Comparison of ENCODE assay signal across 1 cellular context in the genomic region with DNA sequence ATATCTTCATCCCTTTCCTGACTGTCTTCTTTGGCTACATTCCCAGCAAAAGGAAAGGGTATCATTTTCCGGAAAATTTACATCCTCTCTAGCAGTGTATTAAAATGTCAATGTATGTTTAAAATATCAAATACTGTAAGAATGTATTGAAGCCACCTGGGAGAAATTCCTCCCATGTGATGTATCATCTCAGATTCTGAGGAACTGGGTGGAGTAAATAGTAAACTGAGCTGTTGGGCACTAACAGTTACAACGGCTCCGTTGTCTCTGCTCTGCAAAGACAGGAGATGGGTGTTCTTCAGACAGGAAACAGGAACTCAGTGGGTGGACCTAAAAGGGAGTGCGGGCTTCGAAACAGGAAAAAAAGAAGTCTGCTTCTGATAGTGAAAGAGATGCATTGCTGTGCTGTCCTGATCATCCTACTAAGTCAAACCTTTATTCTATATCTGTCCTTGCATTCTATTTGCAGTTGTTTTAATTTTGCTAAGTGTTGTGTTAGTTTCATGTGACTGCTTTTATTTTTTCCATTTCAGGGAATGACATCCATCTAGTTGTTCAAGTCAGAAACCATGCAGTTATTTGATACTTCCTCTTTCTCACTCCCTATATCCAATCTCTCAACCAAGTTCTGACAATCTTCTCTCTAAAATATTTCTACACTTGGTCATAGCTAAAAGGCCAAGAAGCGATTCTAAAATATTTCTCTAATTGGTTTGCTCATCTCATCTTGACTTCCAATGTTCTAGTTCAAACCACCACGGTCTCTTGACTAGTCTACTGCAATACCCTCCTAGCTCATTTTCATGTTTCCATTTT.
TF ChIP-seq lines count a peak whose summit lies in the region.

No MANE protein-coding gene starts in this region.

TF ChIP-seq in K562, 482 proteins besides CTCF, POLR2A, EP300 and RAD21 (continued from another document and continues in another):
- TF ChIP-seq, protein P1, sequence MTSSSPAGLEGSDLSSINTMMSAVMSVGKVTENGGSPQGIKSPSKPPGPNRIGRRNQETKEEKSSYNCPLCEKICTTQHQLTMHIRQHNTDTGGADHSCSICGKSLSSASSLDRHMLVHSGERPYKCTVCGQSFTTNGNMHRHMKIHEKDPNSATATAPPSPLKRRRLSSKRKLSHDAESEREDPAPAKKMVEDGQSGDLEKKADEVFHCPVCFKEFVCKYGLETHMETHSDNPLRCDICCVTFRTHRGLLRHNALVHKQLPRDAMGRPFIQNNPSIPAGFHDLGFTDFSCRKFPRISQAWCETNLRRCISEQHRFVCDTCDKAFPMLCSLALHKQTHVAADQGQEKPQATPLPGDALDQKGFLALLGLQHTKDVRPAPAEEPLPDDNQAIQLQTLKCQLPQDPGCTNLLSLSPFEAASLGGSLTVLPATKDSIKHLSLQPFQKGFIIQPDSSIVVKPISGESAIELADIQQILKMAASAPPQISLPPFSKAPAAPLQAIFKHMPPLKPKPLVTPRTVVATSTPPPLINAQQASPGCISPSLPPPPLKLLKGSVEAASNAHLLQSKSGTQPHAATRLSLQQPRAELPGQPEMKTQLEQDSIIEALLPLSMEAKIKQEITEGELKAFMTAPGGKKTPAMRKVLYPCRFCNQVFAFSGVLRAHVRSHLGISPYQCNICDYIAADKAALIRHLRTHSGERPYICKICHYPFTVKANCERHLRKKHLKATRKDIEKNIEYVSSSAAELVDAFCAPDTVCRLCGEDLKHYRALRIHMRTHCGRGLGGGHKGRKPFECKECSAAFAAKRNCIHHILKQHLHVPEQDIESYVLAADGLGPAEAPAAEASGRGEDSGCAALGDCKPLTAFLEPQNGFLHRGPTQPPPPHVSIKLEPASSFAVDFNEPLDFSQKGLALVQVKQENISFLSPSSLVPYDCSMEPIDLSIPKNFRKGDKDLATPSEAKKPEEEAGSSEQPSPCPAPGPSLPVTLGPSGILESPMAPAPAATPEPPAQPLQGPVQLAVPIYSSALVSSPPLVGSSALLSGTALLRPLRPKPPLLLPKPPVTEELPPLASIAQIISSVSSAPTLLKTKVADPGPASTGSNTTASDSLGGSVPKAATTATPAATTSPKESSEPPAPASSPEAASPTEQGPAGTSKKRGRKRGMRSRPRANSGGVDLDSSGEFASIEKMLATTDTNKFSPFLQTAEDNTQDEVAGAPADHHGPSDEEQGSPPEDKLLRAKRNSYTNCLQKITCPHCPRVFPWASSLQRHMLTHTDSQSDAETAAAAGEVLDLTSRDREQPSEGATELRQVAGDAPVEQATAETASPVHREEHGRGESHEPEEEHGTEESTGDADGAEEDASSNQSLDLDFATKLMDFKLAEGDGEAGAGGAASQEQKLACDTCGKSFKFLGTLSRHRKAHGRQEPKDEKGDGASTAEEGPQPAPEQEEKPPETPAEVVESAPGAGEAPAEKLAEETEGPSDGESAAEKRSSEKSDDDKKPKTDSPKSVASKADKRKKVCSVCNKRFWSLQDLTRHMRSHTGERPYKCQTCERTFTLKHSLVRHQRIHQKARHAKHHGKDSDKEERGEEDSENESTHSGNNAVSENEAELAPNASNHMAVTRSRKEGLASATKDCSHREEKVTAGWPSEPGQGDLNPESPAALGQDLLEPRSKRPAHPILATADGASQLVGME (CRISPR knock-in tag; IDR thresholded peaks at IDR 0.05) = no peak
- no peak for TF ChIP-seq SNRNP70 (optimal IDR thresholded peaks at IDR 0.05; ENCODE audit: low read depth, low read length)
- TF ChIP-seq ZNF174 (CRISPR knock-in tag; IDR thresholded peaks at IDR 0.05) = no peak
- no peak for TF ChIP-seq NELFE (IDR thresholded peaks at IDR 0.05; ENCODE audit: insufficient read depth, insufficient read length)
- TF ChIP-seq, protein P2, sequence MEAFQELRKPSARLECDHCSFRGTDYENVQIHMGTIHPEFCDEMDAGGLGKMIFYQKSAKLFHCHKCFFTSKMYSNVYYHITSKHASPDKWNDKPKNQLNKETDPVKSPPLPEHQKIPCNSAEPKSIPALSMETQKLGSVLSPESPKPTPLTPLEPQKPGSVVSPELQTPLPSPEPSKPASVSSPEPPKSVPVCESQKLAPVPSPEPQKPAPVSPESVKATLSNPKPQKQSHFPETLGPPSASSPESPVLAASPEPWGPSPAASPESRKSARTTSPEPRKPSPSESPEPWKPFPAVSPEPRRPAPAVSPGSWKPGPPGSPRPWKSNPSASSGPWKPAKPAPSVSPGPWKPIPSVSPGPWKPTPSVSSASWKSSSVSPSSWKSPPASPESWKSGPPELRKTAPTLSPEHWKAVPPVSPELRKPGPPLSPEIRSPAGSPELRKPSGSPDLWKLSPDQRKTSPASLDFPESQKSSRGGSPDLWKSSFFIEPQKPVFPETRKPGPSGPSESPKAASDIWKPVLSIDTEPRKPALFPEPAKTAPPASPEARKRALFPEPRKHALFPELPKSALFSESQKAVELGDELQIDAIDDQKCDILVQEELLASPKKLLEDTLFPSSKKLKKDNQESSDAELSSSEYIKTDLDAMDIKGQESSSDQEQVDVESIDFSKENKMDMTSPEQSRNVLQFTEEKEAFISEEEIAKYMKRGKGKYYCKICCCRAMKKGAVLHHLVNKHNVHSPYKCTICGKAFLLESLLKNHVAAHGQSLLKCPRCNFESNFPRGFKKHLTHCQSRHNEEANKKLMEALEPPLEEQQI (IDR thresholded peaks at IDR 0.05) = peak; percentile 39; the same call in 1 of the 2 replicates
- TF ChIP-seq, protein P3, sequence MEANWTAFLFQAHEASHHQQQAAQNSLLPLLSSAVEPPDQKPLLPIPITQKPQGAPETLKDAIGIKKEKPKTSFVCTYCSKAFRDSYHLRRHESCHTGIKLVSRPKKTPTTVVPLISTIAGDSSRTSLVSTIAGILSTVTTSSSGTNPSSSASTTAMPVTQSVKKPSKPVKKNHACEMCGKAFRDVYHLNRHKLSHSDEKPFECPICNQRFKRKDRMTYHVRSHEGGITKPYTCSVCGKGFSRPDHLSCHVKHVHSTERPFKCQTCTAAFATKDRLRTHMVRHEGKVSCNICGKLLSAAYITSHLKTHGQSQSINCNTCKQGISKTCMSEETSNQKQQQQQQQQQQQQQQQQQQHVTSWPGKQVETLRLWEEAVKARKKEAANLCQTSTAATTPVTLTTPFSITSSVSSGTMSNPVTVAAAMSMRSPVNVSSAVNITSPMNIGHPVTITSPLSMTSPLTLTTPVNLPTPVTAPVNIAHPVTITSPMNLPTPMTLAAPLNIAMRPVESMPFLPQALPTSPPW (CRISPR knock-in tag; IDR thresholded peaks at IDR 0.05) = no peak
- TF ChIP-seq, protein P4, sequence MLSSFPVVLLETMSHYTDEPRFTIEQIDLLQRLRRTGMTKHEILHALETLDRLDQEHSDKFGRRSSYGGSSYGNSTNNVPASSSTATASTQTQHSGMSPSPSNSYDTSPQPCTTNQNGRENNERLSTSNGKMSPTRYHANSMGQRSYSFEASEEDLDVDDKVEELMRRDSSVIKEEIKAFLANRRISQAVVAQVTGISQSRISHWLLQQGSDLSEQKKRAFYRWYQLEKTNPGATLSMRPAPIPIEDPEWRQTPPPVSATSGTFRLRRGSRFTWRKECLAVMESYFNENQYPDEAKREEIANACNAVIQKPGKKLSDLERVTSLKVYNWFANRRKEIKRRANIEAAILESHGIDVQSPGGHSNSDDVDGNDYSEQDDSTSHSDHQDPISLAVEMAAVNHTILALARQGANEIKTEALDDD (IDR thresholded peaks at IDR 0.05) = peak; percentile 33; the same call in 1 of the 2 replicates
- TF ChIP-seq PHF21A (IDR thresholded peaks at IDR 0.05; ENCODE audit: borderline replicate concordance, low read depth) = no peak
- TF ChIP-seq, protein P5, sequence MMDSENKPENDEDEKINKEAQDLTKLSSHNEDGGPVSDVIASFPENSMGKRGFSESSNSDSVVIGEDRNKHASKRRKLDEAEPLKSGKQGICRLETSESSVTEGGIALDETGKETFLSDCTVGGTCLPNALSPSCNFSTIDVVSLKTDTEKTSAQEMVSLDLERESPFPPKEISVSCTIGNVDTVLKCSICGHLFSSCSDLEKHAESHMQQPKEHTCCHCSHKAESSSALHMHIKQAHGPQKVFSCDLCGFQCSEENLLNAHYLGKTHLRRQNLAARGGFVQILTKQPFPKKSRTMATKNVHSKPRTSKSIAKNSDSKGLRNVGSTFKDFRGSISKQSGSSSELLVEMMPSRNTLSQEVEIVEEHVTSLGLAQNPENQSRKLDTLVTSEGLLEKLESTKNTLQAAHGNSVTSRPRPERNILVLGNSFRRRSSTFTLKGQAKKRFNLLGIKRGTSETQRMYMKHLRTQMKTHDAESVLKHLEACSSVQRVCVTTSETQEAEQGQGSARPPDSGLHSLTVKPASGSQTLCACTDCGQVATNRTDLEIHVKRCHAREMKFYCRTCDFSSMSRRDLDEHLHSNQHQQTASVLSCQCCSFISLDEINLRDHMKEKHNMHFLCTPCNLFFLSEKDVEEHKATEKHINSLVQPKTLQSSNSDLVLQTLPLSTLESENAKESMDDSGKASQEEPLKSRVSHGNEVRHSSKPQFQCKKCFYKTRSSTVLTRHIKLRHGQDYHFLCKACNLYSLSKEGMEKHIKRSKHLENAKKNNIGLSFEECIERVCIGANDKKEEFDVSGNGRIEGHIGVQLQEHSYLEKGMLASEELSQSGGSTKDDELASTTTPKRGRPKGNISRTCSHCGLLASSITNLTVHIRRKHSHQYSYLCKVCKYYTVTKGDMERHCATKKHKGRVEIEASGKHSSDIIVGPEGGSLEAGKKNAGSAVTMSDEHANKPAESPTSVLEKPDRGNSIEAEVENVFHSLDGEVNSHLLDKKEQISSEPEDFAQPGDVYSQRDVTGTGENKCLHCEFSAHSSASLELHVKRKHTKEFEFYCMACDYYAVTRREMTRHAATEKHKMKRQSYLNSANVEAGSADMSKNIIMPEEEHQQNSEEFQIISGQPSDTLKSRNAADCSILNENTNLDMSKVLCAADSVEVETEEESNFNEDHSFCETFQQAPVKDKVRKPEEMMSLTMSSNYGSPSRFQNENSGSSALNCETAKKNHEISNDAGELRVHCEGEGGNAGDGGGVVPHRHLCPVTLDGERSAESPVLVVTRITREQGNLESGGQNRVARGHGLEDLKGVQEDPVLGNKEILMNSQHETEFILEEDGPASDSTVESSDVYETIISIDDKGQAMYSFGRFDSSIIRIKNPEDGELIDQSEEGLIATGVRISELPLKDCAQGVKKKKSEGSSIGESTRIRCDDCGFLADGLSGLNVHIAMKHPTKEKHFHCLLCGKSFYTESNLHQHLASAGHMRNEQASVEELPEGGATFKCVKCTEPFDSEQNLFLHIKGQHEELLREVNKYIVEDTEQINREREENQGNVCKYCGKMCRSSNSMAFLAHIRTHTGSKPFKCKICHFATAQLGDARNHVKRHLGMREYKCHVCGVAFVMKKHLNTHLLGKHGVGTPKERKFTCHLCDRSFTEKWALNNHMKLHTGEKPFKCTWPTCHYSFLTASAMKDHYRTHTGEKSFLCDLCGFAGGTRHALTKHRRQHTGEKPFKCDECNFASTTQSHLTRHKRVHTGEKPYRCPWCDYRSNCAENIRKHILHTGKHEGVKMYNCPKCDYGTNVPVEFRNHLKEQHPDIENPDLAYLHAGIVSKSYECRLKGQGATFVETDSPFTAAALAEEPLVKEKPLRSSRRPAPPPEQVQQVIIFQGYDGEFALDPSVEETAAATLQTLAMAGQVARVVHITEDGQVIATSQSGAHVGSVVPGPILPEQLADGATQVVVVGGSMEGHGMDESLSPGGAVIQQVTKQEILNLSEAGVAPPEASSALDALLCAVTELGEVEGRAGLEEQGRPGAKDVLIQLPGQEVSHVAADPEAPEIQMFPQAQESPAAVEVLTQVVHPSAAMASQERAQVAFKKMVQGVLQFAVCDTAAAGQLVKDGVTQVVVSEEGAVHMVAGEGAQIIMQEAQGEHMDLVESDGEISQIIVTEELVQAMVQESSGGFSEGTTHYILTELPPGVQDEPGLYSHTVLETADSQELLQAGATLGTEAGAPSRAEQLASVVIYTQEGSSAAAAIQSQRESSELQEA (IDR thresholded peaks at IDR 0.05; ENCODE audit: low read depth) = no peak
- TF ChIP-seq DACH1 (IDR thresholded peaks at IDR 0.05; ENCODE audit: partially characterized antibody) = no peak
- TF ChIP-seq ZNF507 (tag; conservative IDR thresholded peaks at IDR 0.05) = no peak
- no peak for TF ChIP-seq ZNF551 (CRISPR knock-in tag; IDR thresholded peaks at IDR 0.05)
- no peak for TF ChIP-seq ZNF143 (CRISPR knock-in tag; IDR thresholded peaks at IDR 0.05)
- TF ChIP-seq RFX7 (CRISPR knock-in tag; IDR thresholded peaks at IDR 0.05) = no peak
- TF ChIP-seq, protein P6, sequence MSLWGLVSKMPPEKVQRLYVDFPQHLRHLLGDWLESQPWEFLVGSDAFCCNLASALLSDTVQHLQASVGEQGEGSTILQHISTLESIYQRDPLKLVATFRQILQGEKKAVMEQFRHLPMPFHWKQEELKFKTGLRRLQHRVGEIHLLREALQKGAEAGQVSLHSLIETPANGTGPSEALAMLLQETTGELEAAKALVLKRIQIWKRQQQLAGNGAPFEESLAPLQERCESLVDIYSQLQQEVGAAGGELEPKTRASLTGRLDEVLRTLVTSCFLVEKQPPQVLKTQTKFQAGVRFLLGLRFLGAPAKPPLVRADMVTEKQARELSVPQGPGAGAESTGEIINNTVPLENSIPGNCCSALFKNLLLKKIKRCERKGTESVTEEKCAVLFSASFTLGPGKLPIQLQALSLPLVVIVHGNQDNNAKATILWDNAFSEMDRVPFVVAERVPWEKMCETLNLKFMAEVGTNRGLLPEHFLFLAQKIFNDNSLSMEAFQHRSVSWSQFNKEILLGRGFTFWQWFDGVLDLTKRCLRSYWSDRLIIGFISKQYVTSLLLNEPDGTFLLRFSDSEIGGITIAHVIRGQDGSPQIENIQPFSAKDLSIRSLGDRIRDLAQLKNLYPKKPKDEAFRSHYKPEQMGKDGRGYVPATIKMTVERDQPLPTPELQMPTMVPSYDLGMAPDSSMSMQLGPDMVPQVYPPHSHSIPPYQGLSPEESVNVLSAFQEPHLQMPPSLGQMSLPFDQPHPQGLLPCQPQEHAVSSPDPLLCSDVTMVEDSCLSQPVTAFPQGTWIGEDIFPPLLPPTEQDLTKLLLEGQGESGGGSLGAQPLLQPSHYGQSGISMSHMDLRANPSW (CRISPR knock-in tag; IDR thresholded peaks at IDR 0.05) = no peak
- 0 out of 2 replicates have a peak, but pooled peaks have one; percentile 7 for TF ChIP-seq BACH1 (tag; IDR thresholded peaks at IDR 0.05)
- no peak for TF ChIP-seq SP1 (CRISPR knock-in tag; IDR thresholded peaks at IDR 0.05)
- no peak for TF ChIP-seq HLTF (IDR thresholded peaks at IDR 0.05)
- no peak for TF ChIP-seq WHSC1 (IDR thresholded peaks at IDR 0.05; ENCODE audit: low read length)
- TF ChIP-seq, protein P7, sequence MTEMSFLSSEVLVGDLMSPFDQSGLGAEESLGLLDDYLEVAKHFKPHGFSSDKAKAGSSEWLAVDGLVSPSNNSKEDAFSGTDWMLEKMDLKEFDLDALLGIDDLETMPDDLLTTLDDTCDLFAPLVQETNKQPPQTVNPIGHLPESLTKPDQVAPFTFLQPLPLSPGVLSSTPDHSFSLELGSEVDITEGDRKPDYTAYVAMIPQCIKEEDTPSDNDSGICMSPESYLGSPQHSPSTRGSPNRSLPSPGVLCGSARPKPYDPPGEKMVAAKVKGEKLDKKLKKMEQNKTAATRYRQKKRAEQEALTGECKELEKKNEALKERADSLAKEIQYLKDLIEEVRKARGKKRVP (CRISPR knock-in tag; IDR thresholded peaks at IDR 0.05) = 0 out of 2 replicates have a peak, but pooled peaks have one; percentile 22
- TF ChIP-seq ZNF212 (CRISPR knock-in tag; IDR thresholded peaks at IDR 0.05) = no peak
- no peak for TF ChIP-seq PTTG1 (tag; IDR thresholded peaks at IDR 0.05; ENCODE audit: low read depth)
- TF ChIP-seq, protein P8, sequence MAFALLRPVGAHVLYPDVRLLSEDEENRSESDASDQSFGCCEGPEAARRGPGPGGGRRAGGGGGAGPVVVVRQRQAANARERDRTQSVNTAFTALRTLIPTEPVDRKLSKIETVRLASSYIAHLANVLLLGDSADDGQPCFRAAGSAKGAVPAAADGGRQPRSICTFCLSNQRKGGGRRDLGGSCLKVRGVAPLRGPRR (CRISPR knock-in tag; IDR thresholded peaks at IDR 0.05) = no peak
- no peak for TF ChIP-seq ZNF785 (CRISPR knock-in tag; IDR thresholded peaks at IDR 0.05)
- no peak for TF ChIP-seq NCOA4 (IDR thresholded peaks at IDR 0.05; ENCODE audit: partially characterized antibody)
